19 cellular contexts compared by ENCODE assay signal in the genomic region with DNA sequence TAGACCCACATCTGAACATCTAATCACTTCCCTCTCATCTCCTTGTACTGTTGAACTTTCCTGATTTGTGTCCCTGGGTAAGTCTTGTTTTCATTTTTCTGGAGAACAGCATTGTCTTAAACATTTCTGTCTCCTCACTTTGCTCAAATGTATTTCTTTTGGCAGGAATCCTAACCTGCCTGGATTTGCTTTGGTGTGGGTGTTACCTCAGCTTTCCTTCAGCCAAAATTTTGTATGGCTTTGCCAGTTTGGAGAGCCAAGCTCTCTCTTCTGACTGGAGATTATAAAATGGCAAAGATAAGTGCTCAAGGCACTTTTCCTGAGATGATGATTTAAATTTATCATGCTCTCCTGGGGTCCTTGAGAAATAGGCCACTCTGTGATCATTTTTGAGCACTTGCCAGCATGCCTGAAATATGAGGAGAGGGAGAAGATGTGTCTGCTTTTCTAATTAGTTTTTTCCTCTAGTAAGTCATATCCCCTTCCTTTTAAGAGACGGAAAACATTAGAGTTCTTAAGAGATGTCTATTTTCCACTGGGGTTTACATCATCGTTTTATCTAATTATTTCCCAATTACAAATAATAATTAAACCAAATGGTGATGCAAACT.
DNase-seq lines count a peak whose midpoint lies in the region; ATAC-seq and TF ChIP-seq lines count a peak whose summit lies in the region.
"Had no signal": no experiment of that assay in that cellular context is flagged by ENCODE, and none has a peak within 500 bp of the region (broad histone marks: within the 10 kb centered on the region; RNA-seq: fewer than 3 reads in every experiment).

No MANE protein-coding gene starts in this region.

- no peak for TF ChIP-seq CTCF in fibroblast of the aortic adventitia (IDR thresholded peaks at IDR 0.05; ENCODE audit: insufficient read depth, low read length)

- no peak overlapping the region for H3K4me3 ChIP-seq in fibroblast of the aortic adventitia (ENCODE audit: low read depth, low read length)

- DNase-seq in NCI-H1417 (lab: John Stamatoyannopoulos, UW) (peak in 2 of 3 experiments; percentile 7 to 42), NCI-H1417 treated with DMSO at 0.1 percent for 48 hours (lab: John Stamatoyannopoulos, UW) (no peak), Daoy (ENCODE audit: low read depth) (peak; percentile 20), NCI-H524 (lab: John Stamatoyannopoulos, UW) (peak; percentile 32 to 67), fibroblast of the aortic adventitia (ENCODE audit: low read depth) (peak; percentile 86), DMS53 treated with DMSO at 0.1 percent for 48 hours (lab: John Stamatoyannopoulos, UW; ENCODE audit: unreplicated experiment) (no peak), NCI-H1092 treated with DMSO at 0.1 percent for 48 hours (lab: John Stamatoyannopoulos, UW) (no peak)
- DNase-seq: 8988T, C1 segment of cervical spinal cord, DMS53, GF-D8, HCEC 1CT, IMR-90, Kasumi-1, MV-4-11, NCI-H187 treated with DMSO at 0.1 percent for 48 hours, NCI-H526, PC-3 had no signal

- no peak for ATAC-seq in GM18517 (IDR thresholded peaks at IDR 0.05; ENCODE audit: unreplicated experiment)
- ATAC-seq: PC-3 had no signal

Comparison
In these comparisons a context has a peak if more than half of its experiments do, and no peak if none do; other contexts are left out.
1. DNase-seq: peak in NCI-H1417 (2 of 3), Daoy (single experiment), NCI-H524 (2 of 2) and fibroblast of the aortic adventitia (single experiment); none in NCI-H1417 treated with DMSO at 0.1 percent for 48 hours (single experiment), DMS53 treated with DMSO at 0.1 percent for 48 hours (single experiment) and NCI-H1092 treated with DMSO at 0.1 percent for 48 hours (single experiment).